22 cellular contexts compared by ENCODE assay signal in genomic region chr2:20724500-20725053, GRCh38. TPM values are rescaled to one million over a fixed set of nuclear protein-coding genes. Genes with fewer than 3 reads are reported as not detected.
"Had no signal": no experiment of that assay in that cellular context is flagged by ENCODE, and none has a peak within 500 bp of the region (broad histone marks: within the 10 kb centered on the region; RNA-seq: fewer than 3 reads in every experiment).

No MANE protein-coding gene starts in this region.

- H3K27ac Mint-ChIP-seq: activated CD4-positive, alpha-beta memory T cell treated with anti-CD3 and anti-CD28 coated beads for 36 hours; activated CD4-positive, alpha-beta T cell treated with anti-CD3 and anti-CD28 coated beads, Interleukin-2, amount 10 ng/mL, durations not matched to agents 24 days and 14 days; T-helper 17 cell; WTC11 had no signal

- ATAC-seq: T-helper 17 cell, WTC11 had no signal

- H3K9me3 Mint-ChIP-seq: activated CD4-positive, alpha-beta T cell treated with anti-CD3 and anti-CD28 coated beads, Interleukin-2, amount 10 ng/mL, durations not matched to agents 24 days and 14 days; WTC11 had no signal

- DNase-seq: activated CD4-positive, alpha-beta memory T cell treated with anti-CD3 and anti-CD28 coated beads for 36 hours; activated CD4-positive, alpha-beta T cell treated with anti-CD3 and anti-CD28 coated beads, Interleukin-2, amount 10 ng/mL, durations not matched to agents 24 days and 14 days; activated CD4-positive, CD25-positive, alpha-beta regulatory T cell treated with anti-CD3 and anti-CD28 coated beads, Interleukin-2, amount 50 U/mL, for 72 hours; activated CD8-positive, alpha-beta memory T cell treated with anti-CD3 and anti-CD28 coated beads for 24 hours; activated naive CD4-positive, alpha-beta T cell treated with anti-CD3 and anti-CD28 coated beads, Interleukin-2, amount 50 U/mL, for 16 hours; activated T-cell treated with anti-CD3 and anti-CD28 coated beads, Interleukin-2, amount 50 U/mL, for 48 hours; amniotic stem cell; MG63; MV-4-11; NCI-H1092 treated with DMSO at 0.1 percent for 48 hours; NCI-H1436; NCI-H1694 treated with DMSO at 0.1 percent for 48 hours; NCI-H2029 treated with DMSO at 0.1 percent for 48 hours; NCI-H345; NCI-H510A; NCI-H526 treated with DMSO at 0.1 percent for 48 hours; NCI-H82; SIG-M5; T-helper 17 cell; T-helper 9 cell had no signal

- H3K27me3 ChIP-seq: MG63 had no signal

- H3K36me3 ChIP-seq: MG63 had no signal

- H3K4me1 Mint-ChIP-seq: WTC11 had no signal

- H3K4me3 ChIP-seq: MG63 had no signal

- H3K9me3 ChIP-seq: MG63 had no signal

- H3K27me3 Mint-ChIP-seq: activated CD4-positive, alpha-beta memory T cell treated with anti-CD3 and anti-CD28 coated beads for 36 hours; activated CD4-positive, alpha-beta T cell treated with anti-CD3 and anti-CD28 coated beads, Interleukin-2, amount 10 ng/mL, durations not matched to agents 24 days and 14 days; T-helper 17 cell had no signal

- H3K36me3 Mint-ChIP-seq: WTC11 had no signal

- H3K4me3 Mint-ChIP-seq: activated CD4-positive, alpha-beta memory T cell treated with anti-CD3 and anti-CD28 coated beads for 36 hours; activated CD4-positive, alpha-beta T cell treated with anti-CD3 and anti-CD28 coated beads, Interleukin-2, amount 10 ng/mL, durations not matched to agents 24 days and 14 days; T-helper 17 cell; WTC11 had no signal

RNA-seq across cellular contexts. Expression of gene GDF7, which starts 57.6 kb away (rescaled TPM):
- total RNA-seq: RPMI7951 had no signal
